Comparison of ENCODE assay signal across 11 cellular contexts in genomic region chr22:30204742-30205111, GRCh38. TPM values are rescaled to one million over a fixed set of nuclear protein-coding genes. Genes with fewer than 3 reads are reported as not detected.
DNase-seq lines count a peak whose midpoint lies in the region; ATAC-seq and TF ChIP-seq lines count a peak whose summit lies in the region.
"Had no signal": no experiment of that assay in that cellular context is flagged by ENCODE, and none has a peak within 500 bp of the region (broad histone marks: within the 10 kb centered on the region; RNA-seq: fewer than 3 reads in every experiment).

No MANE protein-coding gene starts in this region.

- no peak overlapping the region for H3K27ac Mint-ChIP-seq in T-cell
- H3K27ac Mint-ChIP-seq: activated naive CD4-positive, alpha-beta T cell treated with anti-CD3 and anti-CD28 coated beads, Interleukin-2, amount 50 U/mL, for 72 hours had no signal

- ATAC-seq in SK-N-SH treated with all-trans-retinoic acid at 6 μM for 48 hours (peak; percentile 19; the same call in 2 of the 3 replicates), left ventricle myocardium superior (no peak), HG03469 (IDR thresholded peaks at IDR 0.05; ENCODE audit: unreplicated experiment) (no peak), T-cell (replicated peaks in 1 of 4) (no peak)
- ATAC-seq: activated naive CD4-positive, alpha-beta T cell treated with anti-CD3 and anti-CD28 coated beads, Interleukin-2, amount 50 U/mL, for 72 hours; GM12878 had no signal

- no peaks in the 10 kb centered on the region for H3K36me3 ChIP-seq in H7 (replicated peaks; ENCODE audit: control insufficient read depth, insufficient read depth, low read length)
- H3K36me3 ChIP-seq: pancreas, WERI-Rb-1 had no signal

- intact Hi-C loops in left ventricle myocardium superior (cut with micrococcal nuclease): no loop called here

- no peaks in the 10 kb centered on the region for H3K9me3 Mint-ChIP-seq in T-cell
- H3K9me3 Mint-ChIP-seq: activated naive CD4-positive, alpha-beta T cell treated with anti-CD3 and anti-CD28 coated beads, Interleukin-2, amount 50 U/mL, for 72 hours had no signal

- no peak overlapping the region for H3K4me3 Mint-ChIP-seq in T-cell

- POLR2A ChIA-PET in T-cell (lab: Charles Lee): no interaction called here

- H3K4me1 Mint-ChIP-seq in T-cell: peaks cover 0 to 2% (median 0%) of the 10 kb centered on the region in 3 donors

- peak; percentile 17 for DNase-seq in H7
- DNase-seq in left ventricle myocardium superior: peak; percentile 51
- peak; percentile 56 for DNase-seq in superior temporal gyrus (ENCODE audit: extremely low spot score)
- DNase-seq in hepatic stellate cell (ENCODE audit: low spot score): no peak
- DNase-seq in T-cell: no peak
- DNase-seq: WERI-Rb-1 had no signal

- no peak overlapping the region for H3K4me3 ChIP-seq in H7 (ENCODE audit: insufficient read depth, low read depth, low read length)
- H3K4me3 ChIP-seq: GM12878, pancreas had no signal

- no peaks in the 10 kb centered on the region for H3K27me3 Mint-ChIP-seq in T-cell

- H3K36me3 Mint-ChIP-seq in T-cell: no peaks in the 10 kb centered on the region

- CTCF ChIA-PET in T-cell (lab: Charles Lee): no interaction called here

- H3K27me3 ChIP-seq in H7 (ENCODE audit: control insufficient read depth, insufficient read depth, low read length): no peaks in the 10 kb centered on the region; the same call in 1 of the 2 replicates
- H3K27me3 ChIP-seq: pancreas had no signal

TF ChIP-seq in SK-N-SH treated with all-trans-retinoic acid at 6 μM for 48 hours, 23 proteins besides CTCF, POLR2A, EP300 and RAD21:
- TF ChIP-seq TCF4 (CRISPR knock-in tag; IDR thresholded peaks at IDR 0.05; ENCODE audit: borderline replicate concordance): peak; percentile 50
- TF ChIP-seq ARNTL (CRISPR knock-in tag; IDR thresholded peaks at IDR 0.05; ENCODE audit: borderline replicate concordance, low read depth): no peak
- peak; percentile 78 for TF ChIP-seq SNAI2 (CRISPR knock-in tag; IDR thresholded peaks at IDR 0.05)
- TF ChIP-seq ZFP3 (CRISPR knock-in tag; IDR thresholded peaks at IDR 0.05): peak; percentile 30; the same call in 1 of the 2 replicates

RNA-seq across cellular contexts. Expression of gene LIF, which starts 41.8 kb away (rescaled TPM):
- total RNA-seq in H7 (2014; rRNA removed; shearing (Covaris generic)): 0.41 and 0.59 TPM in 2 replicates
- total RNA-seq in left ventricle myocardium superior (0.64 TPM), T-cell (1 to 10 TPM in 3 of 5 donors, under 1 TPM in 2; 0.26 to 3.3 (median 1.4) TPM)

Comparison
In these comparisons a context has a peak if more than half of its experiments do, and no peak if none do; other contexts are left out.
1. DNase-seq: peak in H7 (single experiment), left ventricle myocardium superior (single experiment) and superior temporal gyrus (single experiment); none in hepatic stellate cell (single experiment) and T-cell (0 of 34).